ENCODE assay signal across 14 cellular contexts in genomic region chr15:99446565-99447496, GRCh38.
A peak's percentile ranks its signal among the peaks of the same experiment; 100 is the strongest.
DNase-seq lines count a peak whose midpoint lies in the region; ATAC-seq, FAIRE-seq and TF ChIP-seq lines count a peak whose summit lies in the region.
"Had no signal": no experiment of that assay in that cellular context is flagged by ENCODE, and none has a peak within 500 bp of the region (broad histone marks: within the 10 kb centered on the region; RNA-seq: fewer than 3 reads in every experiment).

No MANE protein-coding gene starts in this region.

- no peak overlapping the region for H4K5ac ChIP-seq in H1 (ENCODE audit: insufficient read length, low read depth, low read length)

- H3K4me2 ChIP-seq in H1 (ENCODE audit: insufficient read depth in 1 of 2, low read depth in 2 of 2, low read length in 2 of 2): no peak overlapping the region

- H2AK5ac ChIP-seq in H1 (ENCODE audit: low read depth, low read length): no peak overlapping the region

- H3K4me1 ChIP-seq in right cardiac atrium (ENCODE audit: control insufficient read depth, insufficient read depth, low read length): peaks cover 23% of the 10 kb centered on the region
- H3K4me1 ChIP-seq in H1 (replicated peaks in 1 of 4; ENCODE audit: control insufficient read depth in 3 of 4, insufficient read depth in 4 of 4, low read length in 3 of 4): peaks cover 0 to 4% (median 0%) of the 10 kb centered on the region in 4 experiments; a peak in 3 of 7 replicates
- H3K4me1 ChIP-seq in aorta (ENCODE audit: control insufficient read depth in 1 of 2, insufficient read depth in 2 of 2, low read length in 2 of 2): peaks cover 0 to 3% of the 10 kb centered on the region in 2 donors

- H3K79me1 ChIP-seq in H1 (ENCODE audit: low read depth, low read length): no peaks in the 10 kb centered on the region

- CTCF ChIA-PET in H1 (lab: Charles Lee; ENCODE audit: partially characterized antibody): interaction anchor here (0.8 to 2.0 kb wide), 3 partner anchors 31 to 308 kb away, joined by 3 to 4 read pairs (median 3); no protein-coding TSS in a partner anchor

- H2BK15ac ChIP-seq in H1 (ENCODE audit: low read length): peak overlapping the region; percentile 63; the same call in 1 of the 2 replicates

- ATAC-seq in right cardiac atrium (no peak), left ventricle myocardium superior (no peak), aorta (ENCODE audit: low FRiP score) (no peak), GM19463 (IDR thresholded peaks at IDR 0.05; ENCODE audit: unreplicated experiment) (no peak), HG03095 (IDR thresholded peaks at IDR 0.05; ENCODE audit: unreplicated experiment) (no peak)
- ATAC-seq: heart right ventricle had no signal

- H3K79me2 ChIP-seq in H1 (ENCODE audit: control insufficient read depth in 1 of 2, insufficient read depth in 2 of 2, low read length in 2 of 2): no peaks in the 10 kb centered on the region

- H2BK12ac ChIP-seq in H1 (ENCODE audit: low read depth, low read length): no peak overlapping the region

- DNase-seq in right cardiac atrium (peak in 2 of 3 donors; percentile 43 to 70), left ventricle myocardium superior (no peak), NCI-H2227 (lab: John Stamatoyannopoulos, UW; ENCODE audit: unreplicated experiment) (peak; percentile 77), H1 (ENCODE audit: low read depth in 1 of 2, low spot score in 2 of 2) (peak in 1 of 2 experiments; percentile 35), aorta (peak; percentile 33 to 71), activated gamma-delta T cell (lab: John Stamatoyannopoulos, UW) (no peak)
- DNase-seq: anterior cingulate cortex; CD4-positive, alpha-beta memory T cell; effector memory CD4-positive, alpha-beta T cell; MV-4-11; transverse colon had no signal

- no peak overlapping the region for H3K14ac ChIP-seq in H1 (ENCODE audit: insufficient read length)

- no peaks in the 10 kb centered on the region for H3K36me3 ChIP-seq in H1 (ENCODE audit: control insufficient read depth in 2 of 4, insufficient read depth in 4 of 4, low read length in 3 of 4)
- H3K36me3 ChIP-seq in aorta (ENCODE audit: control insufficient read depth in 1 of 2, insufficient read depth in 2 of 2, low read length in 1 of 2): no peaks in the 10 kb centered on the region
- H3K36me3 ChIP-seq: heart right ventricle, transverse colon had no signal

- no peak for TF ChIP-seq RAD21 in H1 (IDR thresholded peaks at IDR 0.05 in 1 of 2, conservative IDR thresholded peaks at IDR 0.05 in 1 of 2; ENCODE audit: low read depth in 2 of 2, low read length in 2 of 2)

- no peak overlapping the region for H2BK5ac ChIP-seq in H1 (ENCODE audit: low read depth, low read length)

- H3K56ac ChIP-seq in H1 (replicated peaks; ENCODE audit: insufficient read length, low read depth, low read length): no peak overlapping the region

- H3K4me3 ChIP-seq in right cardiac atrium (ENCODE audit: low read length) (no peak overlapping the region), H1 (ENCODE audit: extremely low read depth in 1 of 4, insufficient read depth in 2 of 4, low read depth in 3 of 4, low read length in 4 of 4) (no peak overlapping the region), aorta (ENCODE audit: low read length in 2 of 2) (no peak overlapping the region)
- H3K4me3 ChIP-seq: heart right ventricle had no signal

- H3K4ac ChIP-seq in H1 (replicated peaks; ENCODE audit: insufficient read length, low read depth, low read length): no peak overlapping the region

- no peaks in the 10 kb centered on the region for H4K20me1 ChIP-seq in H1 (replicated peaks in 1 of 2; ENCODE audit: control insufficient read depth in 1 of 2, insufficient read depth in 2 of 2, low read length in 2 of 2)

- H3K9me3 ChIP-seq in right cardiac atrium (ENCODE audit: control insufficient read depth, low read length) (no peaks in the 10 kb centered on the region), H1 (ENCODE audit: insufficient read depth in 2 of 2, low read depth in 1 of 2, low read length in 1 of 2) (no peaks in the 10 kb centered on the region), aorta (ENCODE audit: control insufficient read depth, low read length) (no peaks in the 10 kb centered on the region)
- H3K9me3 ChIP-seq: heart right ventricle, transverse colon had no signal

- no peaks in the 10 kb centered on the region for H3K23me2 ChIP-seq in H1 (ENCODE audit: low read depth, low read length)

- H4K91ac ChIP-seq in H1 (replicated peaks; ENCODE audit: insufficient read length, low read length): peak overlapping the region; percentile 17

- TF ChIP-seq POLR2A in H1 (IDR thresholded peaks at IDR 0.05; ENCODE audit: control extremely low read depth in 1 of 2, low read depth in 2 of 2, low read length in 2 of 2): no peak

- H3K23ac ChIP-seq in H1 (ENCODE audit: insufficient read length): no peak overlapping the region

- intact Hi-C loops in right cardiac atrium (cut with DNase I) (loop anchor here in 1 of 4 donors (10.0 kb wide), 1 partner anchor 258 kb away; no protein-coding TSS in a partner anchor), left ventricle myocardium superior (cut with micrococcal nuclease) (loop anchor here (10.0 kb wide), 1 partner anchor 258 kb away; no protein-coding TSS in a partner anchor), aorta (cut with DNase I) (loop anchor here in 1 of 2 donors (10.0 kb wide), 1 partner anchor 258 kb away; no protein-coding TSS in a partner anchor)

- no peak overlapping the region for H4K8ac ChIP-seq in H1 (ENCODE audit: extremely low read depth, insufficient read depth, low read length)

- FAIRE-seq in H1 (lab: Jason Lieb, UNC): no peak

- H2BK20ac ChIP-seq in H1 (ENCODE audit: low read length): no peak overlapping the region

- H2BK120ac ChIP-seq in H1 (replicated peaks; ENCODE audit: low read depth, low read length): no peak overlapping the region

- H3K9ac ChIP-seq in H1 (replicated peaks in 1 of 4; ENCODE audit: extremely low read depth in 1 of 4, low read depth in 3 of 4, low read length in 3 of 4): no peak overlapping the region

- no peak overlapping the region for H2AFZ ChIP-seq in H1 (ENCODE audit: low read length)

- no peak overlapping the region for H3K18ac ChIP-seq in H1 (ENCODE audit: extremely low read depth, low read length)

- TF ChIP-seq EP300 in H1 (IDR thresholded peaks at IDR 0.05; ENCODE audit: borderline replicate concordance in 1 of 2, low read depth in 2 of 2, low read length in 2 of 2): no peak

- H3K27me3 ChIP-seq in right cardiac atrium (ENCODE audit: control insufficient read depth, insufficient read depth) (no peaks in the 10 kb centered on the region), H1 (replicated peaks in 1 of 4; ENCODE audit: control insufficient read depth in 3 of 4, extremely low read depth in 1 of 4, insufficient read depth in 3 of 4, low read length in 3 of 4) (no peaks in the 10 kb centered on the region), aorta (ENCODE audit: control insufficient read depth in 1 of 2, insufficient read depth in 2 of 2, low read length in 1 of 2) (no peaks in the 10 kb centered on the region)
- H3K27me3 ChIP-seq: heart right ventricle, transverse colon had no signal

- TF ChIP-seq CTCF in H1 (IDR thresholded peaks at IDR 0.05; ENCODE audit: control extremely low read depth in 1 of 3, insufficient read depth in 1 of 3, low read depth in 1 of 3, low read length in 3 of 3): no peak

- whole genome bisulfite sequencing in right cardiac atrium: 92% methylated on average over 35 of the region's 35 CpGs
- 91% methylated on average over 31 of the region's 35 CpGs; no CpG with 5 or more reads in 1 of the 2 experiments for WGBS in H1 (ENCODE audit: extremely low coverage in 1 of 2, insufficient coverage in 1 of 2, insufficient read length in 1 of 2, insufficient replicate concordance in 2 of 2, low coverage in 1 of 2, low lambda C conversion rate in 2 of 2, missing lambda C conversion rate in 1 of 2), 2 experiments
- WGBS in aorta, 2 donors: 95% methylated on average over 35 of the region's 35 CpGs

- H3K27ac ChIP-seq in right cardiac atrium (ENCODE audit: low read length) (no peak overlapping the region), H1 (ENCODE audit: low read depth, low read length) (no peak overlapping the region), aorta (ENCODE audit: low read depth in 1 of 2, low read length in 2 of 2) (no peak overlapping the region)

- POLR2A ChIA-PET in H1 (lab: Charles Lee; ENCODE audit: partially characterized antibody): interaction anchor here (1.0 to 1.2 kb wide), 2 partner anchors 10 to 13 kb away, joined by 3 read pairs; no protein-coding TSS in a partner anchor

TF ChIP-seq in H1, 55 proteins besides CTCF, POLR2A, EP300 and RAD21:
- no peak for TF ChIP-seq CREB1 (IDR thresholded peaks at IDR 0.05)
- no peak for TF ChIP-seq TAF7 (optimal IDR thresholded peaks at IDR 0.05; ENCODE audit: borderline replicate concordance, low read depth, low read length)
- TF ChIP-seq CBX8 (IDR thresholded peaks at IDR 0.05; ENCODE audit: borderline replicate concordance, low read depth, low read length): no peak
- TF ChIP-seq SIX5 (IDR thresholded peaks at IDR 0.05; ENCODE audit: low read depth, low read length): no peak
- TF ChIP-seq NANOG (IDR thresholded peaks at IDR 0.05; ENCODE audit: insufficient read depth, low read depth, low read length, poor library complexity, severe bottlenecking): no peak
- TF ChIP-seq YY1 (IDR thresholded peaks at IDR 0.05; ENCODE audit: low read depth, low read length): no peak
- no peak for TF ChIP-seq SIN3A (conservative IDR thresholded peaks at IDR 0.05 in 1 of 2, IDR thresholded peaks at IDR 0.05 in 1 of 2; ENCODE audit: low read depth in 1 of 2, low read length in 2 of 2)
- no peak for TF ChIP-seq POLR2AphosphoS5 (IDR thresholded peaks at IDR 0.05; ENCODE audit: low read depth, low read length)
- no peak for TF ChIP-seq POU5F1 (IDR thresholded peaks at IDR 0.05; ENCODE audit: low read depth, low read length)
- no peak for TF ChIP-seq JUND (IDR thresholded peaks at IDR 0.05; ENCODE audit: low read length)
- no peak for TF ChIP-seq MAFK (IDR thresholded peaks at IDR 0.05; ENCODE audit: low read depth, low read length)
- no peak for TF ChIP-seq BRCA1 (IDR thresholded peaks at IDR 0.05; ENCODE audit: low read depth, low read length)

Comparison
In these comparisons a context has a peak if more than half of its experiments do, and no peak if none do; other contexts are left out.
1. DNase-seq: peak in right cardiac atrium (2 of 3), NCI-H2227 (single experiment) and aorta (2 of 2); none in left ventricle myocardium superior (single experiment) and activated gamma-delta T cell (single experiment).